40 cellular contexts compared by ENCODE assay signal in genomic region chr13:48920730-48921129, GRCh38.
"Had no signal": no experiment of that assay in that cellular context is flagged by ENCODE, and none has a peak within 500 bp of the region (broad histone marks: within the 10 kb centered on the region; RNA-seq: fewer than 3 reads in every experiment).

No MANE protein-coding gene starts in this region.

- DNase-seq: activated effector memory CD4-positive, alpha-beta T cell treated with anti-CD3 and anti-CD28 coated beads, Interleukin-2, amount 50 U/mL, for 16 hours; activated effector memory CD4-positive, alpha-beta T cell treated with Interleukin-2 at 50 U/mL for 16 hours; activated gamma-delta T cell; activated gamma-delta T cell treated with Interleukin-2 at 50 U/mL for 16 hours; activated naive CD4-positive, alpha-beta T cell; activated naive CD4-positive, alpha-beta T cell treated with anti-CD3 and anti-CD28 coated beads for 36 hours; activated naive CD4-positive, alpha-beta T cell treated with anti-CD3 and anti-CD28 coated beads, Interleukin-2, amount 10 ng/mL, durations not matched to agents 7 days and 5 days; activated naive CD4-positive, alpha-beta T cell treated with anti-CD3 and anti-CD28 coated beads, Interleukin-2, amount 50 U/mL, for 16 hours; activated naive CD4-positive, alpha-beta T cell treated with Interleukin-2 at 50 U/mL for 16 hours; activated naive CD8-positive, alpha-beta T cell treated with anti-CD3 and anti-CD28 coated beads for 36 hours; activated naive CD8-positive, alpha-beta T cell treated with anti-CD3 and anti-CD28 coated beads, Interleukin-2, amount 10 ng/mL, durations not matched to agents 7 days and 5 days; activated naive CD8-positive, alpha-beta T cell treated with anti-CD3 and anti-CD28 coated beads, Interleukin-2, amount 50 U/mL, for 24 hours; activated T-cell treated with anti-CD3 and anti-CD28 coated beads, Interleukin-2, amount 50 U/mL, for 1 hour; activated T-cell treated with anti-CD3 and anti-CD28 coated beads, Interleukin-2, amount 50 U/mL, for 24 hours; activated T-cell treated with anti-CD3 and anti-CD28 coated beads, Interleukin-2, amount 50 U/mL, for 4 hours; activated T-cell treated with anti-CD3 and anti-CD28 coated beads, Interleukin-2, amount 50 U/mL, for 48 hours; activated T-cell treated with anti-CD3 and anti-CD28 coated beads, Interleukin-2, amount 50 U/mL, for 72 hours; adrenal gland; amniotic stem cell; amygdala; anterior cingulate cortex; aorta; body of pancreas; brain microvascular endothelial cell; caudate nucleus; central memory CD4-positive, alpha-beta T cell; cerebellar nuclear complex had no signal

- H3K27me3 Mint-ChIP-seq: activated naive CD4-positive, alpha-beta T cell treated with anti-CD3 and anti-CD28 coated beads, Interleukin-2, amount 50 U/mL, for 24 hours; activated naive CD8-positive, alpha-beta T cell treated with anti-CD3 and anti-CD28 coated beads, Interleukin-2, amount 50 U/mL, for 24 hours had no signal

- FAIRE-seq: astrocyte, bronchial epithelial cell had no signal

- H3K9me3 ChIP-seq: adrenal gland, ascending aorta, body of pancreas, breast epithelium had no signal

- ATAC-seq: activated naive CD4-positive, alpha-beta T cell treated with anti-CD3 and anti-CD28 coated beads, Interleukin-2, amount 50 U/mL, for 72 hours; activated naive CD8-positive, alpha-beta T cell treated with anti-CD3 and anti-CD28 coated beads, Interleukin-2, amount 50 U/mL, for 24 hours; activated T-cell treated with anti-CD3 and anti-CD28 coated beads, Interleukin-2, amount 50 U/mL, for 4 hours; activated T-cell treated with anti-CD3 and anti-CD28 coated beads, Interleukin-2, amount 50 U/mL, for 72 hours; activated T-helper 17 cell treated with anti-CD3 and anti-CD28 coated beads, Interleukin-2, amount 50 U/mL, for 72 hours; body of pancreas had no signal

- H3K27ac ChIP-seq: adrenal gland, ascending aorta, body of pancreas, brain microvascular endothelial cell, breast epithelium, cardiac muscle cell had no signal

- H3K27me3 ChIP-seq: adrenal gland, ascending aorta, body of pancreas, brain microvascular endothelial cell, breast epithelium, cardiac muscle cell had no signal

- H3K36me3 Mint-ChIP-seq: activated naive CD4-positive, alpha-beta T cell treated with anti-CD3 and anti-CD28 coated beads, Interleukin-2, amount 10 ng/mL, durations not matched to agents 7 days and 5 days; activated naive CD4-positive, alpha-beta T cell treated with anti-CD3 and anti-CD28 coated beads, Interleukin-2, amount 50 U/mL, for 24 hours; activated naive CD8-positive, alpha-beta T cell treated with anti-CD3 and anti-CD28 coated beads for 36 hours; activated naive CD8-positive, alpha-beta T cell treated with anti-CD3 and anti-CD28 coated beads, Interleukin-2, amount 10 ng/mL, durations not matched to agents 7 days and 5 days; brain had no signal

- H3K9me3 Mint-ChIP-seq: activated naive CD4-positive, alpha-beta T cell treated with anti-CD3 and anti-CD28 coated beads for 36 hours; activated naive CD4-positive, alpha-beta T cell treated with anti-CD3 and anti-CD28 coated beads, Interleukin-2, amount 50 U/mL, for 24 hours; activated naive CD8-positive, alpha-beta T cell treated with anti-CD3 and anti-CD28 coated beads for 36 hours; activated naive CD8-positive, alpha-beta T cell treated with anti-CD3 and anti-CD28 coated beads, Interleukin-2, amount 50 U/mL, for 24 hours; activated T-cell treated with anti-CD3 and anti-CD28 coated beads, Interleukin-2, amount 50 U/mL, for 24 hours; activated T-cell treated with anti-CD3 and anti-CD28 coated beads, Interleukin-2, amount 50 U/mL, for 4 hours; activated T-helper 1 cell treated with anti-CD3 and anti-CD28 coated beads, Interleukin-12 subunit alpha, Interleukin-12 subunit beta, Interleukin-2, Interleukin-4 antibody, amounts not matched to agents 30 ng/mL and 10 ng/mL and 1 ng/mL, durations not matched to agents 14 hours and 24 hours and 36 hours; activated T-helper 2 cell treated with anti-CD3 and anti-CD28 coated beads, Interferon-gamma antibody, Interleukin-2, Interleukin-4, amounts not matched to agents 10 μg/mL and 5 μg/mL and 100 μg/mL, durations not matched to agents 14 hours and 24 hours and 36 hours; central memory CD8-positive, alpha-beta T cell had no signal

- H3K36me3 ChIP-seq: adrenal gland, ascending aorta, brain microvascular endothelial cell, breast epithelium, cardiac muscle cell had no signal

- H3K4me1 Mint-ChIP-seq: activated naive CD4-positive, alpha-beta T cell treated with anti-CD3 and anti-CD28 coated beads, Interleukin-2, amount 10 ng/mL, durations not matched to agents 7 days and 5 days; activated naive CD8-positive, alpha-beta T cell treated with anti-CD3 and anti-CD28 coated beads for 36 hours; activated naive CD8-positive, alpha-beta T cell treated with anti-CD3 and anti-CD28 coated beads, Interleukin-2, amount 10 ng/mL, durations not matched to agents 7 days and 5 days; activated naive CD8-positive, alpha-beta T cell treated with anti-CD3 and anti-CD28 coated beads, Interleukin-2, amount 50 U/mL, for 24 hours; activated T-helper 17 cell treated with anti-CD3 and anti-CD28 coated beads, Interleukin-2, amount 50 U/mL, for 72 hours; brain; central memory CD8-positive, alpha-beta T cell had no signal

- H3K4me3 Mint-ChIP-seq: activated naive CD4-positive, alpha-beta T cell treated with anti-CD3 and anti-CD28 coated beads for 36 hours; activated naive CD4-positive, alpha-beta T cell treated with anti-CD3 and anti-CD28 coated beads, Interleukin-2, amount 10 ng/mL, durations not matched to agents 7 days and 5 days; activated naive CD4-positive, alpha-beta T cell treated with anti-CD3 and anti-CD28 coated beads, Interleukin-2, amount 50 U/mL, for 24 hours; activated naive CD8-positive, alpha-beta T cell; activated naive CD8-positive, alpha-beta T cell treated with anti-CD3 and anti-CD28 coated beads for 36 hours; activated naive CD8-positive, alpha-beta T cell treated with anti-CD3 and anti-CD28 coated beads, Interleukin-2, amount 10 ng/mL, durations not matched to agents 7 days and 5 days; activated naive CD8-positive, alpha-beta T cell treated with anti-CD3 and anti-CD28 coated beads, Interleukin-2, amount 50 U/mL, for 24 hours; activated T-cell treated with anti-CD3 and anti-CD28 coated beads, Interleukin-2, amount 50 U/mL, for 24 hours; activated T-cell treated with anti-CD3 and anti-CD28 coated beads, Interleukin-2, amount 50 U/mL, for 4 hours; activated T-cell treated with anti-CD3 and anti-CD28 coated beads, Interleukin-2, amount 50 U/mL, for 72 hours; activated T-helper 1 cell treated with anti-CD3 and anti-CD28 coated beads, Interleukin-12 subunit alpha, Interleukin-12 subunit beta, Interleukin-2, Interleukin-4 antibody, amounts not matched to agents 30 ng/mL and 10 ng/mL and 1 ng/mL, durations not matched to agents 14 hours and 24 hours and 36 hours; activated T-helper 17 cell treated with anti-CD3 and anti-CD28 coated beads, Interleukin-2, amount 50 U/mL, for 72 hours; brain; central memory CD8-positive, alpha-beta T cell had no signal

- H3K27ac Mint-ChIP-seq: activated naive CD4-positive, alpha-beta T cell treated with anti-CD3 and anti-CD28 coated beads for 36 hours; activated naive CD4-positive, alpha-beta T cell treated with anti-CD3 and anti-CD28 coated beads, Interleukin-2, amount 10 ng/mL, durations not matched to agents 7 days and 5 days; activated naive CD4-positive, alpha-beta T cell treated with anti-CD3 and anti-CD28 coated beads, Interleukin-2, amount 50 U/mL, for 24 hours; activated naive CD4-positive, alpha-beta T cell treated with anti-CD3 and anti-CD28 coated beads, Interleukin-2, amount 50 U/mL, for 72 hours; activated naive CD8-positive, alpha-beta T cell; activated naive CD8-positive, alpha-beta T cell treated with anti-CD3 and anti-CD28 coated beads for 36 hours; activated naive CD8-positive, alpha-beta T cell treated with anti-CD3 and anti-CD28 coated beads, Interleukin-2, amount 10 ng/mL, durations not matched to agents 7 days and 5 days; activated naive CD8-positive, alpha-beta T cell treated with anti-CD3 and anti-CD28 coated beads, Interleukin-2, amount 50 U/mL, for 24 hours; activated T-cell treated with anti-CD3 and anti-CD28 coated beads, Interleukin-2, amount 50 U/mL, for 24 hours; activated T-cell treated with anti-CD3 and anti-CD28 coated beads, Interleukin-2, amount 50 U/mL, for 72 hours; activated T-helper 1 cell treated with anti-CD3 and anti-CD28 coated beads, Interleukin-12 subunit alpha, Interleukin-12 subunit beta, Interleukin-2, Interleukin-4 antibody, amounts not matched to agents 30 ng/mL and 10 ng/mL and 1 ng/mL, durations not matched to agents 14 hours and 24 hours and 36 hours; activated T-helper 17 cell treated with anti-CD3 and anti-CD28 coated beads, Interleukin-2, amount 50 U/mL, for 72 hours; activated T-helper 2 cell treated with anti-CD3 and anti-CD28 coated beads, Interferon-gamma antibody, Interleukin-2, Interleukin-4, amounts not matched to agents 10 μg/mL and 5 μg/mL and 100 μg/mL, durations not matched to agents 14 hours and 24 hours and 36 hours; brain had no signal

- H3K4me1 ChIP-seq: ascending aorta, body of pancreas, breast epithelium had no signal

- H3K4me3 ChIP-seq: adrenal gland, ascending aorta, body of pancreas, breast epithelium, cardiac muscle cell had no signal
